In genomic region chr7:87475359-87476178, GRCh38 we compare ENCODE assay signal across 8 cellular contexts. TPM values are rescaled to one million over a fixed set of nuclear protein-coding genes. Genes with fewer than 3 reads are reported as not detected.
DNase-seq lines count a peak whose midpoint lies in the region; ATAC-seq, FAIRE-seq and TF ChIP-seq lines count a peak whose summit lies in the region.

ABCB4 (minus strand) TSS chr7:87475680; CDS start chr7:87475465, 215 bp downstream.

- TF ChIP-seq POLR2A in GM15510 (IDR thresholded peaks at IDR 0.05; ENCODE audit: borderline replicate concordance, extremely low read depth, insufficient read length): peak; percentile 43

- peaks cover 19% of the 10 kb centered on the region for H3K27me3 ChIP-seq in osteoblast (ENCODE audit: insufficient read depth, low read length)

- peak within 1 kb of the TSS; percentile 17 for H3K4me3 ChIP-seq in fibroblast of pulmonary artery (replicated peaks; ENCODE audit: low read depth, low read length)
- H3K4me3 ChIP-seq in osteoblast (ENCODE audit: insufficient read depth, low read length): peak within 1 kb of the TSS; percentile 61

- TF ChIP-seq CTCF in fibroblast of pulmonary artery (IDR thresholded peaks at IDR 0.05; ENCODE audit: low read length, missing control alignments): no peak
- no peak for TF ChIP-seq CTCF in osteoblast (IDR thresholded peaks at IDR 0.05; ENCODE audit: extremely low read depth, low read depth, low read length)
- TF ChIP-seq CTCF in D721Med (IDR thresholded peaks at IDR 0.05; ENCODE audit: insufficient read depth, missing control alignments): no peak

- H3K9me3 ChIP-seq in osteoblast (ENCODE audit: low read depth, low read length): no peaks in the 10 kb centered on the region

- peak within 1 kb of the TSS; percentile 58 for H3K27ac ChIP-seq in osteoblast (ENCODE audit: low read depth, low read length)

- no peaks in the 10 kb centered on the region for H4K20me1 ChIP-seq in osteoblast (ENCODE audit: insufficient read depth, low read length)

- H3K4me1 ChIP-seq in osteoblast (ENCODE audit: insufficient read depth, low read length): peaks cover 10% of the 10 kb centered on the region

- peak within 1 kb of the TSS; percentile 73 for H2AFZ ChIP-seq in osteoblast (ENCODE audit: low read length)

- peak within 1 kb of the TSS; percentile 74 for H3K4me2 ChIP-seq in osteoblast (ENCODE audit: insufficient read depth, low read length)

- H3K79me2 ChIP-seq in osteoblast (ENCODE audit: insufficient read depth, low read length): no peaks in the 10 kb centered on the region

- ATAC-seq in GM21619 (IDR thresholded peaks at IDR 0.05; ENCODE audit: unreplicated experiment): peak; percentile 23

- no peak for FAIRE-seq in D721Med (lab: Jason Lieb, UNC)

- H3K36me3 ChIP-seq in osteoblast (ENCODE audit: insufficient read depth, low read length): no peaks in the 10 kb centered on the region

- peak; percentile 45 for DNase-seq in OCI-M1 (lab: John Stamatoyannopoulos, UW)
- no peak for DNase-seq in fibroblast of pulmonary artery (ENCODE audit: low read depth)
- no peak for DNase-seq in osteoblast (ENCODE audit: insufficient read length, low spot score, missing footprints)
- no peak for DNase-seq in NCI-H510A (lab: John Stamatoyannopoulos, UW)
- DNase-seq in D721Med (ENCODE audit: insufficient read length, low spot score): no peak
- DNase-seq in NK-92 (lab: John Stamatoyannopoulos, UW; ENCODE audit: unreplicated experiment): no peak

RNA-seq across cellular contexts. Expression of gene ABCB4, which starts in this region (rescaled TPM):
- total RNA-seq in osteoblast: under 0.01 and 0.36 TPM in 2 replicates
